Comparison of ENCODE assay signal across 18 cellular contexts in genomic region chr2:105257981-105258380, GRCh38. TPM values are rescaled to one million over a fixed set of nuclear protein-coding genes. Genes with fewer than 3 reads are reported as not detected.
DNase-seq lines count a peak whose midpoint lies in the region; TF ChIP-seq lines count a peak whose summit lies in the region.
"Had no signal": no experiment of that assay in that cellular context is flagged by ENCODE, and none has a peak within 500 bp of the region (broad histone marks: within the 10 kb centered on the region; RNA-seq: fewer than 3 reads in every experiment).

No MANE protein-coding gene starts in this region.

- H3K4me2 ChIP-seq in smooth muscle cell = no peak overlapping the region

- DNase-seq in EL (peak; percentile 52), M059J (ENCODE audit: low read depth) (peak; percentile 12), fibroblast of mammary gland (ENCODE audit: low read depth) (peak; percentile 68), smooth muscle cell (lab: John Stamatoyannopoulos, UW; ENCODE audit: unreplicated experiment) (no peak), iPS-NIHi11 (ENCODE audit: low spot score) (no peak), kidney glomerular epithelial cell (lab: John Stamatoyannopoulos, UW) (no peak), Kasumi-1 (lab: John Stamatoyannopoulos, UW) (no peak)
- DNase-seq: CD8-positive, alpha-beta T cell; DND-41; H9; NCI-H1048; NCI-H146; NCI-H2081 treated with DMSO at 0.1 percent for 48 hours; NCI-H226; NCI-H774; SHP77 had no signal

- no peaks in the 10 kb centered on the region for H3K79me2 ChIP-seq in smooth muscle cell (ENCODE audit: low read depth)

- no peaks in the 10 kb centered on the region for H4K20me1 ChIP-seq in smooth muscle cell (ENCODE audit: low read depth)

- peak overlapping the region; percentile 97 for H3K27ac ChIP-seq in smooth muscle cell (ENCODE audit: low read depth)

- H3K36me3 ChIP-seq in smooth muscle cell (ENCODE audit: low read depth) = no peaks in the 10 kb centered on the region

- WGBS in smooth muscle cell (ENCODE audit: low lambda C conversion rate) = 64% methylated on average over 3 of the region's 3 CpGs

- H3K9ac ChIP-seq in smooth muscle cell (ENCODE audit: low read depth) = no peak overlapping the region

- H3K9me3 ChIP-seq in smooth muscle cell (replicated peaks; ENCODE audit: low read depth) = no peaks in the 10 kb centered on the region

- H3K4me3 ChIP-seq in fibroblast of mammary gland (ENCODE audit: control insufficient read depth, low read depth, low read length) (no peak overlapping the region), smooth muscle cell (no peak overlapping the region)

- no peak overlapping the region for H2AFZ ChIP-seq in smooth muscle cell (ENCODE audit: low read depth)

- H3K27me3 ChIP-seq in smooth muscle cell (ENCODE audit: low read depth) = no peaks in the 10 kb centered on the region

- no peaks in the 10 kb centered on the region for H3F3A ChIP-seq in smooth muscle cell (ENCODE audit: low read depth)

- no peak for TF ChIP-seq CTCF in fibroblast of mammary gland (conservative IDR thresholded peaks at IDR 0.05; ENCODE audit: control insufficient read depth, insufficient read depth, low read depth, low read length)
- TF ChIP-seq CTCF in smooth muscle cell (IDR thresholded peaks at IDR 0.05; ENCODE audit: borderline replicate concordance, insufficient read depth, poor library complexity, severe bottlenecking) = no peak

- peaks cover 3% of the 10 kb centered on the region for H3K4me1 ChIP-seq in smooth muscle cell (ENCODE audit: low read depth)

RNA-seq across cellular contexts. Expression of gene GPR45, which starts 16.4 kb away (rescaled TPM):
- not detected in 2 replicates for total RNA-seq in M059J (2014; rRNA removed; shearing (Covaris generic))
- total RNA-seq in smooth muscle cell = not detected in 2 replicates
- polyA plus RNA-seq in smooth muscle cell = not detected in 2 replicates
- total RNA-seq: CD8-positive, alpha-beta T cell; H9 had no signal
- polyA plus RNA-seq: BJ, IgD-negative memory B cell had no signal

Comparison
In these comparisons a context has a peak if more than half of its experiments do, and no peak if none do; other contexts are left out.
1. DNase-seq: peak in EL (single experiment), M059J (single experiment) and fibroblast of mammary gland (single experiment); none in smooth muscle cell (single experiment), iPS-NIHi11 (single experiment), kidney glomerular epithelial cell (single experiment) and Kasumi-1 (0 of 2).